11 cellular contexts compared by ENCODE assay signal in genomic region chr2:165572155-165572554, GRCh38.
DNase-seq lines count a peak whose midpoint lies in the region; ATAC-seq, FAIRE-seq and TF ChIP-seq lines count a peak whose summit lies in the region.
"Had no signal": no experiment of that assay in that cellular context is flagged by ENCODE, and none has a peak within 500 bp of the region (broad histone marks: within the 10 kb centered on the region; RNA-seq: fewer than 3 reads in every experiment).

No MANE protein-coding gene starts in this region.

- CTCF ChIA-PET in GM12878 (lab: Yijun Ruan, JAX) = interaction anchor here (0.9 to 1.6 kb wide), 3 partner anchors 8 to 126 kb away, joined by 3 to 7 read pairs (median 5); no protein-coding TSS in a partner anchor
- CTCF ChIA-PET in activated CD4-positive, alpha-beta T cell treated with anti-CD3 and anti-CD28 coated beads for 36 hours (lab: Charles Lee) = no interaction called here

- H3K9me2 ChIP-seq in GM23338 (ENCODE audit: insufficient read depth) = no peaks in the 10 kb centered on the region

- TF ChIP-seq POLR2A in GM12878 (IDR thresholded peaks at IDR 0.05; ENCODE audit: low read depth, low read length) (no peak), spleen (IDR thresholded peaks at IDR 0.05) (no peak)

- H3K27ac Mint-ChIP-seq in GM23338 (peak overlapping the region; percentile 23; the same call in 1 of the 2 replicates), nephron progenitor cell (peak overlapping the region; percentile 96)
- no peak overlapping the region for H3K27ac Mint-ChIP-seq in activated T-helper 1 cell treated with anti-CD3 and anti-CD28 coated beads, Interleukin-12 subunit alpha, Interleukin-12 subunit beta, Interleukin-2, Interleukin-4 antibody, amounts not matched to agents 30 ng/mL and 10 ng/mL and 1 ng/mL, durations not matched to agents 14 hours and 24 hours and 36 hours
- no peak overlapping the region for H3K27ac Mint-ChIP-seq in activated CD4-positive, alpha-beta T cell treated with anti-CD3 and anti-CD28 coated beads for 36 hours
- H3K27ac Mint-ChIP-seq: CD4-positive, alpha-beta memory T cell had no signal

- H3K4me2 ChIP-seq in GM23338 (no peak overlapping the region), GM12878 (ENCODE audit: control insufficient read depth, insufficient read depth) (no peak overlapping the region)

- H3K9me3 Mint-ChIP-seq in GM23338 = no peaks in the 10 kb centered on the region
- H3K9me3 Mint-ChIP-seq in nephron progenitor cell = no peaks in the 10 kb centered on the region
- no peaks in the 10 kb centered on the region for H3K9me3 Mint-ChIP-seq in activated T-helper 1 cell treated with anti-CD3 and anti-CD28 coated beads, Interleukin-12 subunit alpha, Interleukin-12 subunit beta, Interleukin-2, Interleukin-4 antibody, amounts not matched to agents 30 ng/mL and 10 ng/mL and 1 ng/mL, durations not matched to agents 14 hours and 24 hours and 36 hours
- no peaks in the 10 kb centered on the region for H3K9me3 Mint-ChIP-seq in activated CD4-positive, alpha-beta T cell treated with anti-CD3 and anti-CD28 coated beads for 36 hours (ENCODE audit: low read depth)
- H3K9me3 Mint-ChIP-seq: CD4-positive, alpha-beta memory T cell had no signal

- H3K4me1 Mint-ChIP-seq in GM23338 (peaks cover 20% of the 10 kb centered on the region), nephron progenitor cell (peaks cover 69% of the 10 kb centered on the region)
- H3K4me1 Mint-ChIP-seq in activated T-helper 1 cell treated with anti-CD3 and anti-CD28 coated beads, Interleukin-12 subunit alpha, Interleukin-12 subunit beta, Interleukin-2, Interleukin-4 antibody, amounts not matched to agents 30 ng/mL and 10 ng/mL and 1 ng/mL, durations not matched to agents 14 hours and 24 hours and 36 hours (ENCODE audit: low read depth) = no peaks in the 10 kb centered on the region
- no peaks in the 10 kb centered on the region for H3K4me1 Mint-ChIP-seq in activated CD4-positive, alpha-beta T cell treated with anti-CD3 and anti-CD28 coated beads for 36 hours
- H3K4me1 Mint-ChIP-seq: CD4-positive, alpha-beta memory T cell had no signal

- H3K27me3 Mint-ChIP-seq in GM23338 (ENCODE audit: insufficient read depth, low read depth, poor library complexity) (no peaks in the 10 kb centered on the region), nephron progenitor cell (ENCODE audit: low read depth, poor library complexity) (no peaks in the 10 kb centered on the region)
- H3K27me3 Mint-ChIP-seq in activated T-helper 1 cell treated with anti-CD3 and anti-CD28 coated beads, Interleukin-12 subunit alpha, Interleukin-12 subunit beta, Interleukin-2, Interleukin-4 antibody, amounts not matched to agents 30 ng/mL and 10 ng/mL and 1 ng/mL, durations not matched to agents 14 hours and 24 hours and 36 hours (ENCODE audit: insufficient read depth) = peaks cover 8% of the 10 kb centered on the region
- no peaks in the 10 kb centered on the region for H3K27me3 Mint-ChIP-seq in activated CD4-positive, alpha-beta T cell treated with anti-CD3 and anti-CD28 coated beads for 36 hours
- H3K27me3 Mint-ChIP-seq: CD4-positive, alpha-beta memory T cell had no signal

- FAIRE-seq in GM12878 (lab: Jason Lieb, UNC) = no peak
- FAIRE-seq: bronchial epithelial cell had no signal

- no peaks in the 10 kb centered on the region for H3F3A ChIP-seq in GM23338 (replicated peaks; ENCODE audit: low read depth)

- H3K27me3 ChIP-seq in GM23338 (ENCODE audit: insufficient read depth) (no peaks in the 10 kb centered on the region), GM12878 (replicated peaks in 1 of 2; ENCODE audit: control insufficient read depth in 2 of 2, insufficient read depth in 2 of 2, low read length in 1 of 2) (no peaks in the 10 kb centered on the region), spleen (replicated peaks in 1 of 7) (peaks cover 0 to 6% (median 0%) of the 10 kb centered on the region in 7 donors)

- no peak for TF ChIP-seq CTCF in GM23338 (conservative IDR thresholded peaks at IDR 0.05; ENCODE audit: low read depth in 2 of 2)
- TF ChIP-seq CTCF in GM12878 (IDR thresholded peaks at IDR 0.05 in 2 of 3, conservative IDR thresholded peaks at IDR 0.05 in 1 of 3; ENCODE audit: control insufficient read depth in 2 of 3, extremely low read depth in 1 of 3, insufficient read depth in 1 of 3, low read depth in 3 of 3, low read length in 3 of 3) = no peak
- no peak for TF ChIP-seq CTCF in nephron progenitor cell (IDR thresholded peaks at IDR 0.05)
- no peak for TF ChIP-seq CTCF in spleen (IDR thresholded peaks at IDR 0.05 in 8 of 11, conservative IDR thresholded peaks at IDR 0.05 in 3 of 11)

- RAD21 ChIA-PET in GM12878 (lab: Charles Lee; ENCODE audit: unreplicated experiment) = interaction anchor here (0.7 to 2.1 kb wide), 6 partner anchors 11 to 122 kb away, joined by 3 to 7 read pairs (median 4); no protein-coding TSS in a partner anchor

- BruUV-seq in GM12878 (replicated peaks; lab: Mats Ljungman, UMichigan) = no TSS peak

- no peak overlapping the region for H3K9ac ChIP-seq in GM12878 (ENCODE audit: control insufficient read depth, insufficient read depth, low read length)

- no peak for DNase-seq in GM23338 (ENCODE audit: low spot score)
- DNase-seq in NCI-H2196 (lab: John Stamatoyannopoulos, UW; ENCODE audit: unreplicated experiment) = peak; percentile 64
- no peak for DNase-seq in GM12878 (ENCODE audit: low read depth, low spot score)
- DNase-seq in nephron progenitor cell = peak; percentile 24
- no peak for DNase-seq in activated T-helper 1 cell treated with anti-CD3 and anti-CD28 coated beads, Interleukin-12 subunit alpha, Interleukin-12 subunit beta, Interleukin-2, Interleukin-4 antibody, amounts not matched to agents 30 ng/mL and 10 ng/mL and 1 ng/mL, durations not matched to agents 14 hours and 24 hours and 36 hours (ENCODE audit: low spot score)
- no peak for DNase-seq in spleen
- DNase-seq in T1000 (lab: John Stamatoyannopoulos, UW) = no peak
- DNase-seq in activated CD4-positive, alpha-beta T cell treated with anti-CD3 and anti-CD28 coated beads for 36 hours = no peak
- DNase-seq: CD4-positive, alpha-beta memory T cell had no signal

- no peaks in the 10 kb centered on the region for H3K79me2 ChIP-seq in GM23338 (replicated peaks; ENCODE audit: insufficient read depth)
- H3K79me2 ChIP-seq in GM12878 (ENCODE audit: control insufficient read depth, insufficient read depth, low read length) = no peaks in the 10 kb centered on the region

- SMC1A ChIA-PET in GM12878 (lab: Charles Lee; ENCODE audit: uncharacterized antibody, unreplicated experiment) = interaction anchor here (0.9 to 6.8 kb wide), 13 partner anchors 12 to 170 kb away, joined by 3 to 53 read pairs (median 4); no protein-coding TSS in a partner anchor

- peak overlapping the region; percentile 24; the same call in 1 of the 2 replicates for H3K27ac ChIP-seq in GM23338 (ENCODE audit: low read depth)
- no peak overlapping the region for H3K27ac ChIP-seq in GM12878 (ENCODE audit: control insufficient read depth, insufficient read depth)
- H3K27ac ChIP-seq in spleen = no peak overlapping the region
- H3K27ac ChIP-seq: SJSA1 had no signal

- no peak for TF ChIP-seq RAD21 in GM12878 (IDR thresholded peaks at IDR 0.05; ENCODE audit: insufficient read depth, low read depth, low read length)

- H3K9me3 ChIP-seq in GM12878 (replicated peaks; ENCODE audit: control insufficient read depth, insufficient read depth, low read length) = no peaks in the 10 kb centered on the region
- no peaks in the 10 kb centered on the region for H3K9me3 ChIP-seq in spleen
- H3K9me3 ChIP-seq: SJSA1 had no signal

- no peak overlapping the region for H2AFZ ChIP-seq in GM23338
- H2AFZ ChIP-seq in GM12878 (ENCODE audit: control insufficient read depth, low read depth, low read length) = no peak overlapping the region

- TF ChIP-seq EP300 in GM12878 (IDR thresholded peaks at IDR 0.05; ENCODE audit: borderline replicate concordance in 1 of 2, control insufficient read depth in 1 of 2, low read depth in 2 of 2, low read length in 2 of 2) = no peak

- intact Hi-C loops in GM12878 (cut with micrococcal nuclease; ENCODE audit: unreplicated experiment) (no loop called here), spleen (cut with DNase I; ENCODE audit: low total_unique reads) (no loop called here)
- intact Hi-C loops in activated T-helper 1 cell treated with anti-CD3 and anti-CD28 coated beads, Interleukin-12 subunit alpha, Interleukin-12 subunit beta, Interleukin-2, Interleukin-4 antibody, amounts not matched to agents 30 ng/mL and 10 ng/mL and 1 ng/mL, durations not matched to agents 14 hours and 24 hours and 36 hours (cut with micrococcal nuclease) = no loop called here
- intact Hi-C loops in activated CD4-positive, alpha-beta T cell treated with anti-CD3 and anti-CD28 coated beads for 36 hours (cut with DNase I, micrococcal nuclease) = no loop called here

- H3K4me1 ChIP-seq in GM23338 (ENCODE audit: insufficient read depth) (peaks cover 9% of the 10 kb centered on the region), GM12878 (ENCODE audit: control insufficient read depth, insufficient read depth, low read length) (no peaks in the 10 kb centered on the region), spleen (peaks cover 0 to 5% (median 0%) of the 10 kb centered on the region in 6 donors)
- H3K4me1 ChIP-seq: SJSA1 had no signal

- H4K20me1 ChIP-seq in GM23338 (replicated peaks; ENCODE audit: insufficient read depth) (no peaks in the 10 kb centered on the region), GM12878 (ENCODE audit: control insufficient read depth, insufficient read depth) (no peaks in the 10 kb centered on the region)

- 31% methylated on average over 3 of the region's 3 CpGs for WGBS in GM12878 (ENCODE audit: insufficient coverage, insufficient replicate concordance, low lambda C conversion rate, missing lambda C conversion rate)
- 50 to 75% (median 62%) methylated on average over 3 of the region's 3 CpGs for WGBS in spleen, 5 donors

- ATAC-seq in GM23338 = no peak
- ATAC-seq in GM12878 = peak; percentile 34
- ATAC-seq in activated CD4-positive, alpha-beta T cell treated with anti-CD3 and anti-CD28 coated beads for 36 hours = no peak

- H3K4me3 ChIP-seq in GM23338 = no peak overlapping the region
- no peak overlapping the region for H3K4me3 ChIP-seq in GM12878
- no peak overlapping the region for H3K4me3 ChIP-seq in spleen
- H3K4me3 ChIP-seq: SJSA1 had no signal

- H3K36me3 Mint-ChIP-seq in GM23338 (ENCODE audit: low read depth) = no peaks in the 10 kb centered on the region
- no peaks in the 10 kb centered on the region for H3K36me3 Mint-ChIP-seq in nephron progenitor cell (ENCODE audit: low read depth)
- no peaks in the 10 kb centered on the region for H3K36me3 Mint-ChIP-seq in activated T-helper 1 cell treated with anti-CD3 and anti-CD28 coated beads, Interleukin-12 subunit alpha, Interleukin-12 subunit beta, Interleukin-2, Interleukin-4 antibody, amounts not matched to agents 30 ng/mL and 10 ng/mL and 1 ng/mL, durations not matched to agents 14 hours and 24 hours and 36 hours (ENCODE audit: low read depth)
- H3K36me3 Mint-ChIP-seq in activated CD4-positive, alpha-beta T cell treated with anti-CD3 and anti-CD28 coated beads for 36 hours (ENCODE audit: low read depth) = no peaks in the 10 kb centered on the region
- H3K36me3 Mint-ChIP-seq: CD4-positive, alpha-beta memory T cell had no signal

- no peak overlapping the region for H3K4me3 Mint-ChIP-seq in GM23338
- peak overlapping the region; percentile 88 for H3K4me3 Mint-ChIP-seq in nephron progenitor cell
- no peak overlapping the region for H3K4me3 Mint-ChIP-seq in activated T-helper 1 cell treated with anti-CD3 and anti-CD28 coated beads, Interleukin-12 subunit alpha, Interleukin-12 subunit beta, Interleukin-2, Interleukin-4 antibody, amounts not matched to agents 30 ng/mL and 10 ng/mL and 1 ng/mL, durations not matched to agents 14 hours and 24 hours and 36 hours
- no peak overlapping the region for H3K4me3 Mint-ChIP-seq in activated CD4-positive, alpha-beta T cell treated with anti-CD3 and anti-CD28 coated beads for 36 hours
- H3K4me3 Mint-ChIP-seq: CD4-positive, alpha-beta memory T cell had no signal

- POLR2A ChIA-PET in GM12878 (lab: Charles Lee) = interaction anchor here (1.0 to 1.4 kb wide), 2 partner anchors 9 to 16 kb away, joined by 4 read pairs; no protein-coding TSS in a partner anchor
- POLR2A ChIA-PET in activated CD4-positive, alpha-beta T cell treated with anti-CD3 and anti-CD28 coated beads for 36 hours (lab: Charles Lee) = no interaction called here

- in situ Hi-C loops in GM12878 (cut with MboI) = no loop called here

- H3K36me3 ChIP-seq in GM23338 (ENCODE audit: insufficient read depth) (no peaks in the 10 kb centered on the region), GM12878 (ENCODE audit: control insufficient read depth in 2 of 2, insufficient read depth in 2 of 2, low read length in 1 of 2) (no peaks in the 10 kb centered on the region), spleen (no peaks in the 10 kb centered on the region)
- H3K36me3 ChIP-seq: SJSA1 had no signal

Comparison
In these comparisons a context has a peak if more than half of its experiments do, and no peak if none do; other contexts are left out.
1. DNase-seq: peak in NCI-H2196 (single experiment) and nephron progenitor cell (single experiment); none in GM23338 (single experiment), GM12878 (single experiment), activated T-helper 1 cell treated with anti-CD3 and anti-CD28 coated beads, Interleukin-12 subunit alpha, Interleukin-12 subunit beta, Interleukin-2, Interleukin-4 antibody, amounts not matched to agents 30 ng/mL and 10 ng/mL and 1 ng/mL, durations not matched to agents 14 hours and 24 hours and 36 hours (single experiment), spleen (single experiment), T1000 (single experiment) and activated CD4-positive, alpha-beta T cell treated with anti-CD3 and anti-CD28 coated beads for 36 hours (single experiment).
2. H3K27ac Mint-ChIP-seq: peak in GM23338 (single experiment) and nephron progenitor cell (single experiment); none in activated T-helper 1 cell treated with anti-CD3 and anti-CD28 coated beads, Interleukin-12 subunit alpha, Interleukin-12 subunit beta, Interleukin-2, Interleukin-4 antibody, amounts not matched to agents 30 ng/mL and 10 ng/mL and 1 ng/mL, durations not matched to agents 14 hours and 24 hours and 36 hours (single experiment) and activated CD4-positive, alpha-beta T cell treated with anti-CD3 and anti-CD28 coated beads for 36 hours (single experiment).